In the genomic region with DNA sequence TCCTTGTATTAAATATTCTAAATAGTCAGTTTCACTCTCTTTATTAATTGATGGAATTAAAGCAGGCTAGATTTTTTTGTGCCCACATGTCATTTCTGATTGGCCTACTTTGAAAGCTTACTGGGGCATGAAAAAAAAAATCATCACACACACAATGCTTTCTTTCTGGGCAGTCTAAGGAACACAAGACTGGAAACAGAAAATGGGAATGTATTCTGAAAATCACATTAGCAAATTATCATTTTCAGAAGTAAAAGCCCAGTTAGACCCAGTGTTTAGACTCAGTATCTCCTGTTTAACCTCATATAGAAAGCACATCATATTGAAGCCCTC, we compare ENCODE assay signal across 12 cellular contexts.
"Had no signal": no experiment of that assay in that cellular context is flagged by ENCODE, and none has a peak within 500 bp of the region (broad histone marks: within the 10 kb centered on the region; RNA-seq: fewer than 3 reads in every experiment).

No MANE protein-coding gene starts in this region.

- H3K27me3 ChIP-seq: pancreas, thyroid gland had no signal

- DNase-seq: activated CD4-positive, alpha-beta T cell treated with anti-CD3 and anti-CD28 coated beads for 36 hours; activated CD8-positive, alpha-beta T cell treated with anti-CD3 and anti-CD28 coated beads for 36 hours; activated gamma-delta T cell; activated T-cell treated with anti-CD3 and anti-CD28 coated beads, Interleukin-2, amount 50 U/mL, for 48 hours; amniotic stem cell; pancreas; T-helper 17 cell; thyroid gland; WERI-Rb-1 had no signal

- H3K4me3 ChIP-seq: pancreas, thyroid gland had no signal

- H3K27me3 Mint-ChIP-seq: activated CD4-positive, alpha-beta T cell treated with anti-CD3 and anti-CD28 coated beads for 36 hours; activated CD8-positive, alpha-beta T cell treated with anti-CD3 and anti-CD28 coated beads for 36 hours; T-helper 17 cell had no signal

- H3K4me3 Mint-ChIP-seq: activated CD4-positive, alpha-beta T cell treated with anti-CD3 and anti-CD28 coated beads for 36 hours; activated CD8-positive, alpha-beta T cell treated with anti-CD3 and anti-CD28 coated beads for 36 hours; stimulated activated effector memory CD8-positive, alpha-beta T cell treated with anti-CD3 and anti-CD28 coated beads, Interleukin-12 subunit alpha, Interleukin-12 subunit beta, amount 100 ng/mL, for 72 hours; T-helper 17 cell had no signal

- ATAC-seq: activated CD4-positive, alpha-beta T cell treated with anti-CD3 and anti-CD28 coated beads for 36 hours; activated CD8-positive, alpha-beta T cell treated with anti-CD3 and anti-CD28 coated beads for 36 hours; activated naive CD4-positive, alpha-beta T cell treated with anti-CD3 and anti-CD28 coated beads, Interleukin-2, amount 50 U/mL, for 72 hours; esophagus mucosa; pancreas; stimulated activated effector memory CD8-positive, alpha-beta T cell treated with anti-CD3 and anti-CD28 coated beads, Interleukin-12 subunit alpha, Interleukin-12 subunit beta, amount 100 ng/mL, for 72 hours; T-helper 17 cell had no signal

- H3K27ac Mint-ChIP-seq: activated CD4-positive, alpha-beta T cell treated with anti-CD3 and anti-CD28 coated beads for 36 hours; activated CD8-positive, alpha-beta T cell treated with anti-CD3 and anti-CD28 coated beads for 36 hours; activated naive CD4-positive, alpha-beta T cell treated with anti-CD3 and anti-CD28 coated beads, Interleukin-2, amount 50 U/mL, for 72 hours; stimulated activated effector memory CD8-positive, alpha-beta T cell treated with anti-CD3 and anti-CD28 coated beads, Interleukin-12 subunit alpha, Interleukin-12 subunit beta, amount 100 ng/mL, for 72 hours; T-helper 17 cell had no signal

- H3K36me3 Mint-ChIP-seq: activated naive CD4-positive, alpha-beta T cell treated with anti-CD3 and anti-CD28 coated beads, Interleukin-2, amount 50 U/mL, for 72 hours; stimulated activated effector memory CD8-positive, alpha-beta T cell treated with anti-CD3 and anti-CD28 coated beads, Interleukin-12 subunit alpha, Interleukin-12 subunit beta, amount 100 ng/mL, for 72 hours had no signal

- H3K9me3 ChIP-seq: pancreas, thyroid gland had no signal

- H3K9me3 Mint-ChIP-seq: activated CD8-positive, alpha-beta T cell treated with anti-CD3 and anti-CD28 coated beads for 36 hours; activated naive CD4-positive, alpha-beta T cell treated with anti-CD3 and anti-CD28 coated beads, Interleukin-2, amount 50 U/mL, for 72 hours had no signal

- H3K4me1 Mint-ChIP-seq: activated CD4-positive, alpha-beta T cell treated with anti-CD3 and anti-CD28 coated beads for 36 hours; stimulated activated effector memory CD8-positive, alpha-beta T cell treated with anti-CD3 and anti-CD28 coated beads, Interleukin-12 subunit alpha, Interleukin-12 subunit beta, amount 100 ng/mL, for 72 hours; T-helper 17 cell had no signal

- H3K36me3 ChIP-seq: pancreas, thyroid gland, WERI-Rb-1 had no signal

- H3K4me1 ChIP-seq: pancreas, thyroid gland had no signal

- H3K27ac ChIP-seq: pancreas, thyroid gland, WERI-Rb-1 had no signal
